ENCODE assay signal across 1 cellular context in genomic region chr19:918152-918437, GRCh38.
A peak's percentile ranks its signal among the peaks of the same experiment; 100 is the strongest.
TF ChIP-seq lines count a peak whose summit lies in the region.

No MANE protein-coding gene starts in this region.

TF ChIP-seq in HepG2, 621 proteins besides CTCF, POLR2A, EP300 and RAD21:
- TF ChIP-seq, protein P1, sequence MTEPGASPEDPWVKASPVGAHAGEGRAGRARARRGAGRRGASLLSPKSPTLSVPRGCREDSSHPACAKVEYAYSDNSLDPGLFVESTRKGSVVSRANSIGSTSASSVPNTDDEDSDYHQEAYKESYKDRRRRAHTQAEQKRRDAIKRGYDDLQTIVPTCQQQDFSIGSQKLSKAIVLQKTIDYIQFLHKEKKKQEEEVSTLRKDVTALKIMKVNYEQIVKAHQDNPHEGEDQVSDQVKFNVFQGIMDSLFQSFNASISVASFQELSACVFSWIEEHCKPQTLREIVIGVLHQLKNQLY (CRISPR knock-in tag; IDR thresholded peaks at IDR 0.05) = no peak
- 0 out of 2 replicates have a peak, but pooled peaks have one; percentile 24 for TF ChIP-seq GFI1 (CRISPR knock-in tag; IDR thresholded peaks at IDR 0.05; ENCODE audit: borderline replicate concordance)
- 0 out of 2 replicates have a peak, but pooled peaks have one; percentile 60 for TF ChIP-seq ZNF17 (CRISPR knock-in tag; IDR thresholded peaks at IDR 0.05)
- 0 out of 2 replicates have a peak, but pooled peaks have one; percentile 13 for TF ChIP-seq CAMTA2 (CRISPR knock-in tag; IDR thresholded peaks at IDR 0.05; ENCODE audit: borderline replicate concordance)
- TF ChIP-seq, protein P2, sequence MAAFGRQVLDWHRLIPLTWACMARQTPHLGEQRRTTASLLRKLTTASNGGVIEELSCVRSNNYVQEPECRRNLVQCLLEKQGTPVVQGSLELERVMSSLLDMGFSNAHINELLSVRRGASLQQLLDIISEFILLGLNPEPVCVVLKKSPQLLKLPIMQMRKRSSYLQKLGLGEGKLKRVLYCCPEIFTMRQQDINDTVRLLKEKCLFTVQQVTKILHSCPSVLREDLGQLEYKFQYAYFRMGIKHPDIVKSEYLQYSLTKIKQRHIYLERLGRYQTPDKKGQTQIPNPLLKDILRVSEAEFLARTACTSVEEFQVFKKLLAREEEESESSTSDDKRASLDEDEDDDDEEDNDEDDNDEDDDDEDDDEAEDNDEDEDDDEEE (CRISPR knock-in tag; IDR thresholded peaks at IDR 0.05) = no peak
